31 cellular contexts compared by ENCODE assay signal in the genomic region with DNA sequence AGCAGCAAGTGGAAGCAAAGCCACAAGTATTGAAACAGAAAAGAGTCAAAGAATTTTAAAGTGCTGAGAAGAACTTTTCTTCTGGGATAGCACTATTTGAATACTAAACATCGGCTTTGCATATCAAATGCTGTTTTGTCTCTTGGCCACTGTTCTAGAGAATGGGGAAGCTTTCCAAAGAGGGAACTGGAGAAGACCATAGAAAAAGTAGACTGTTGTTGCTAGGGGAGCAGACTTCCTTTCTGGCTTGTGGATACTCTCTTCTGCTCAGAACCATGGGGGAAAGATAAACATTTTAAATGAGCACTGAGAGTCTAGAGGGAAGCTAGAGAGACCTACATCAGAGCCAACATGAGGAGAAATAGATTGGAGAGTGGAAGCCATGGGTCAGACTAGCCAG.
DNase-seq lines count a peak whose midpoint lies in the region; ATAC-seq and TF ChIP-seq lines count a peak whose summit lies in the region.
"Had no signal": no experiment of that assay in that cellular context is flagged by ENCODE, and none has a peak within 500 bp of the region (broad histone marks: within the 10 kb centered on the region; RNA-seq: fewer than 3 reads in every experiment).

No MANE protein-coding gene starts in this region.

- no peak overlapping the region for H3K27ac Mint-ChIP-seq in WTC11
- H3K27ac Mint-ChIP-seq in activated T-helper 17 cell treated with anti-CD3 and anti-CD28 coated beads, Interleukin-2, amount 50 U/mL, for 72 hours = no peak overlapping the region
- H3K27ac Mint-ChIP-seq: activated B cell treated with CpG ODN at 0.5 μM for 24 hours; activated CD8-positive, alpha-beta memory T cell treated with anti-CD3 and anti-CD28 coated beads, Interleukin-2, amount 10 ng/mL, durations not matched to agents 7 days and 5 days; activated T-cell treated with anti-CD3 and anti-CD28 coated beads, Interleukin-2, amount 50 U/mL, for 72 hours; immature natural killer cell; natural killer cell treated with Interleukin-12 subunit alpha and Interleukin-12 subunit beta and Interleukin-15 and Interleukin-18, amount 100 ng/mL, for 72 hours; type B pancreatic cell had no signal

- WGBS in hepatocyte (ENCODE audit: low lambda C conversion rate, missing lambda C conversion rate) = 88% methylated on average over 1 of the region's 1 CpG

- H3K9me2 ChIP-seq in hepatocyte (replicated peaks; ENCODE audit: insufficient read depth) = no peaks in the 10 kb centered on the region

- no peaks in the 10 kb centered on the region for H3K9me3 ChIP-seq in hepatocyte (ENCODE audit: low read depth)
- H3K9me3 ChIP-seq: colonic mucosa had no signal

- DNase-seq in H7 (peak; percentile 1), WTC11 (ENCODE audit: low spot score) (no peak), iPS DF 19.7 (ENCODE audit: low read depth, low spot score) (peak; percentile 25), sciatic nerve (ENCODE audit: low spot score) (no peak), hepatocyte (ENCODE audit: low spot score) (no peak)
- DNase-seq: activated B cell treated with CpG ODN at 0.5 μM for 24 hours; activated CD8-positive, alpha-beta memory T cell treated with anti-CD3 and anti-CD28 coated beads, Interleukin-2, amount 10 ng/mL, durations not matched to agents 7 days and 5 days; activated naive CD4-positive, alpha-beta T cell treated with Interleukin-2 at 50 U/mL for 16 hours; activated T-cell treated with anti-CD3 and anti-CD28 coated beads, Interleukin-2, amount 50 U/mL, for 72 hours; colonic mucosa; COR-L47; effector CD8-positive, alpha-beta T cell; erythroblast; heart left ventricle; immature natural killer cell; left ventricle myocardium inferior; NCI-H1092; NCI-H1694 treated with DMSO at 0.1 percent for 48 hours; NCI-H510A; PC-9; retina; Right ventricle myocardium superior; stimulated activated CD4-positive, alpha-beta T cell treated with anti-CD3 and anti-CD28 coated beads, Interleukin-2, amount 100 ng/mL, for 24 hours; T-helper 9 cell had no signal

- intact Hi-C loops in sciatic nerve (cut with DNase I) = no loop called here

- H3K27me3 ChIP-seq in H7 (ENCODE audit: control insufficient read depth, insufficient read depth, low read length) = no peaks in the 10 kb centered on the region
- H3K27me3 ChIP-seq in hepatocyte = no peaks in the 10 kb centered on the region
- H3K27me3 ChIP-seq: BLaER1 treated with 17β-estradiol and CSF1 and Interleukin-3, amounts not matched to agents 10 nM and 100 nM; breast epithelium; colonic mucosa; heart left ventricle had no signal

- H3K4me1 Mint-ChIP-seq in WTC11 = peaks cover 6% of the 10 kb centered on the region; the same call in 1 of the 2 replicates
- H3K4me1 Mint-ChIP-seq in activated T-helper 17 cell treated with anti-CD3 and anti-CD28 coated beads, Interleukin-2, amount 50 U/mL, for 72 hours = no peaks in the 10 kb centered on the region
- H3K4me1 Mint-ChIP-seq: activated B cell treated with CpG ODN at 0.5 μM for 24 hours; activated CD8-positive, alpha-beta memory T cell treated with anti-CD3 and anti-CD28 coated beads, Interleukin-2, amount 10 ng/mL, durations not matched to agents 7 days and 5 days; immature natural killer cell had no signal

- H3K4me1 ChIP-seq in hepatocyte (ENCODE audit: insufficient read depth) = no peaks in the 10 kb centered on the region
- H3K4me1 ChIP-seq: breast epithelium, colonic mucosa, heart left ventricle, left ventricle myocardium inferior had no signal

- no peaks in the 10 kb centered on the region for H3K27me3 Mint-ChIP-seq in WTC11 (ENCODE audit: low read depth)
- H3K27me3 Mint-ChIP-seq in activated T-helper 17 cell treated with anti-CD3 and anti-CD28 coated beads, Interleukin-2, amount 50 U/mL, for 72 hours = no peaks in the 10 kb centered on the region
- H3K27me3 Mint-ChIP-seq: activated B cell treated with CpG ODN at 0.5 μM for 24 hours; natural killer cell treated with Interleukin-12 subunit alpha and Interleukin-12 subunit beta and Interleukin-15 and Interleukin-18, amount 100 ng/mL, for 72 hours; type B pancreatic cell had no signal

- H2AFZ ChIP-seq in hepatocyte = no peak overlapping the region
- H2AFZ ChIP-seq: PC-9 had no signal

- TF ChIP-seq CTCF in WTC11 (IDR thresholded peaks at IDR 0.05) (no peak), hepatocyte (IDR thresholded peaks at IDR 0.05; ENCODE audit: poor library complexity) (no peak)

- H4K20me1 ChIP-seq in hepatocyte (ENCODE audit: insufficient read depth, poor library complexity, severe bottlenecking) = no peaks in the 10 kb centered on the region
- H4K20me1 ChIP-seq: BLaER1 treated with 17β-estradiol and CSF1 and Interleukin-3, amounts not matched to agents 10 nM and 100 nM had no signal

- no peaks in the 10 kb centered on the region for H3K79me2 ChIP-seq in hepatocyte

- peaks cover 14% of the 10 kb centered on the region for H3K36me3 Mint-ChIP-seq in WTC11
- no peaks in the 10 kb centered on the region for H3K36me3 Mint-ChIP-seq in activated T-helper 17 cell treated with anti-CD3 and anti-CD28 coated beads, Interleukin-2, amount 50 U/mL, for 72 hours (ENCODE audit: low read depth)
- H3K36me3 Mint-ChIP-seq: activated CD8-positive, alpha-beta memory T cell treated with anti-CD3 and anti-CD28 coated beads, Interleukin-2, amount 10 ng/mL, durations not matched to agents 7 days and 5 days; immature natural killer cell; natural killer cell treated with Interleukin-12 subunit alpha and Interleukin-12 subunit beta and Interleukin-15 and Interleukin-18, amount 100 ng/mL, for 72 hours; type B pancreatic cell had no signal

- H3K4me2 ChIP-seq in hepatocyte = no peak overlapping the region
- H3K4me2 ChIP-seq: PC-9, smooth muscle cell had no signal

- ATAC-seq in WTC11 = peak; percentile 93
- ATAC-seq in sciatic nerve = peak; percentile 89
- ATAC-seq in activated T-helper 17 cell treated with anti-CD3 and anti-CD28 coated beads, Interleukin-2, amount 50 U/mL, for 72 hours (replicated peaks) = no peak
- ATAC-seq in HG02642 (IDR thresholded peaks at IDR 0.05; ENCODE audit: poor library complexity, unreplicated experiment) = no peak
- ATAC-seq: activated CD8-positive, alpha-beta memory T cell treated with anti-CD3 and anti-CD28 coated beads, Interleukin-2, amount 10 ng/mL, durations not matched to agents 7 days and 5 days; activated T-cell treated with anti-CD3 and anti-CD28 coated beads, Interleukin-2, amount 50 U/mL, for 72 hours; heart left ventricle; natural killer cell treated with Interleukin-12 subunit alpha and Interleukin-12 subunit beta and Interleukin-15 and Interleukin-18, amount 100 ng/mL, for 72 hours had no signal

- peaks cover 20% of the 10 kb centered on the region for H3K9me3 Mint-ChIP-seq in WTC11
- no peaks in the 10 kb centered on the region for H3K9me3 Mint-ChIP-seq in activated T-helper 17 cell treated with anti-CD3 and anti-CD28 coated beads, Interleukin-2, amount 50 U/mL, for 72 hours
- H3K9me3 Mint-ChIP-seq: natural killer cell treated with Interleukin-12 subunit alpha and Interleukin-12 subunit beta and Interleukin-15 and Interleukin-18, amount 100 ng/mL, for 72 hours had no signal

- no peak overlapping the region for H3K4me3 Mint-ChIP-seq in WTC11
- H3K4me3 Mint-ChIP-seq in activated T-helper 17 cell treated with anti-CD3 and anti-CD28 coated beads, Interleukin-2, amount 50 U/mL, for 72 hours = no peak overlapping the region
- H3K4me3 Mint-ChIP-seq: activated B cell treated with CpG ODN at 0.5 μM for 24 hours; activated CD8-positive, alpha-beta memory T cell treated with anti-CD3 and anti-CD28 coated beads, Interleukin-2, amount 10 ng/mL, durations not matched to agents 7 days and 5 days; activated T-cell treated with anti-CD3 and anti-CD28 coated beads, Interleukin-2, amount 50 U/mL, for 72 hours; immature natural killer cell; natural killer cell treated with Interleukin-12 subunit alpha and Interleukin-12 subunit beta and Interleukin-15 and Interleukin-18, amount 100 ng/mL, for 72 hours; type B pancreatic cell had no signal

- POLR2A ChIA-PET in WTC11 (lab: Charles Lee) = no interaction called here

- H3K4me3 ChIP-seq in H7 (ENCODE audit: insufficient read depth, low read depth, low read length) = no peak overlapping the region
- no peak overlapping the region for H3K4me3 ChIP-seq in hepatocyte
- H3K4me3 ChIP-seq: BLaER1 treated with 17β-estradiol and CSF1 and Interleukin-3, amounts not matched to agents 10 nM and 100 nM; breast epithelium; colonic mucosa; heart left ventricle; left ventricle myocardium inferior; PC-9; smooth muscle cell had no signal

- CTCF ChIA-PET in WTC11 (lab: Charles Lee) = no interaction called here

- no peak overlapping the region for H3K27ac ChIP-seq in hepatocyte
- H3K27ac ChIP-seq: BLaER1 treated with 17β-estradiol and CSF1 and Interleukin-3, amounts not matched to agents 10 nM and 100 nM; breast epithelium; colonic mucosa; heart left ventricle; left ventricle myocardium inferior; PC-9 had no signal

- H3K36me3 ChIP-seq in H7 (replicated peaks; ENCODE audit: control insufficient read depth, insufficient read depth, low read length) (no peaks in the 10 kb centered on the region), hepatocyte (replicated peaks; ENCODE audit: insufficient read depth, low read depth) (no peaks in the 10 kb centered on the region)
- H3K36me3 ChIP-seq: BLaER1 treated with 17β-estradiol and CSF1 and Interleukin-3, amounts not matched to agents 10 nM and 100 nM; breast epithelium; colonic mucosa; heart left ventricle; left ventricle myocardium inferior had no signal

TF ChIP-seq in WTC11, 78 proteins besides CTCF, POLR2A, EP300 and RAD21 (continues in another document):
- TF ChIP-seq, protein P1, sequence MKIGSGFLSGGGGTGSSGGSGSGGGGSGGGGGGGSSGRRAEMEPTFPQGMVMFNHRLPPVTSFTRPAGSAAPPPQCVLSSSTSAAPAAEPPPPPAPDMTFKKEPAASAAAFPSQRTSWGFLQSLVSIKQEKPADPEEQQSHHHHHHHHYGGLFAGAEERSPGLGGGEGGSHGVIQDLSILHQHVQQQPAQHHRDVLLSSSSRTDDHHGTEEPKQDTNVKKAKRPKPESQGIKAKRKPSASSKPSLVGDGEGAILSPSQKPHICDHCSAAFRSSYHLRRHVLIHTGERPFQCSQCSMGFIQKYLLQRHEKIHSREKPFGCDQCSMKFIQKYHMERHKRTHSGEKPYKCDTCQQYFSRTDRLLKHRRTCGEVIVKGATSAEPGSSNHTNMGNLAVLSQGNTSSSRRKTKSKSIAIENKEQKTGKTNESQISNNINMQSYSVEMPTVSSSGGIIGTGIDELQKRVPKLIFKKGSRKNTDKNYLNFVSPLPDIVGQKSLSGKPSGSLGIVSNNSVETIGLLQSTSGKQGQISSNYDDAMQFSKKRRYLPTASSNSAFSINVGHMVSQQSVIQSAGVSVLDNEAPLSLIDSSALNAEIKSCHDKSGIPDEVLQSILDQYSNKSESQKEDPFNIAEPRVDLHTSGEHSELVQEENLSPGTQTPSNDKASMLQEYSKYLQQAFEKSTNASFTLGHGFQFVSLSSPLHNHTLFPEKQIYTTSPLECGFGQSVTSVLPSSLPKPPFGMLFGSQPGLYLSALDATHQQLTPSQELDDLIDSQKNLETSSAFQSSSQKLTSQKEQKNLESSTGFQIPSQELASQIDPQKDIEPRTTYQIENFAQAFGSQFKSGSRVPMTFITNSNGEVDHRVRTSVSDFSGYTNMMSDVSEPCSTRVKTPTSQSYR (CRISPR knock-in tag; IDR thresholded peaks at IDR 0.05) = no peak
- TF ChIP-seq ZNF423 (CRISPR knock-in tag; IDR thresholded peaks at IDR 0.05) = peak; percentile 30; the same call in 1 of the 2 replicates

Comparison
In these comparisons a context has a peak if more than half of its experiments do, and no peak if none do; other contexts are left out.
1. DNase-seq: peak in H7 (single experiment) and iPS DF 19.7 (single experiment); none in WTC11 (single experiment), sciatic nerve (single experiment) and hepatocyte (single experiment).
2. ATAC-seq: peak in WTC11 (single experiment) and sciatic nerve (single experiment); none in activated T-helper 17 cell treated with anti-CD3 and anti-CD28 coated beads, Interleukin-2, amount 50 U/mL, for 72 hours (single experiment) and HG02642 (single experiment).